2 cellular contexts compared by ENCODE assay signal in genomic region chrX:132876509-132876837, GRCh38.
TF ChIP-seq lines count a peak whose summit lies in the region.

No MANE protein-coding gene starts in this region.

TF ChIP-seq in HEK293, 187 proteins besides CTCF, POLR2A, EP300 and RAD21 (continued from another document and continues in another):
- TF ChIP-seq ZNF266 (tag by site-specific recombination; IDR thresholded peaks at IDR 0.05; ENCODE audit: low read depth) (no peak), ZNF426 (tag by site-specific recombination; IDR thresholded peaks at IDR 0.05) (no peak), GLIS2 (tag by site-specific recombination; IDR thresholded peaks at IDR 0.05) (no peak), SETDB1 (IDR thresholded peaks at IDR 0.05; ENCODE audit: insufficient read length, low read length) (no peak), ZFHX2 (tag by site-specific recombination; conservative IDR thresholded peaks at IDR 0.05) (peak; percentile 98), ZNF610 (tag by site-specific recombination; IDR thresholded peaks at IDR 0.05; ENCODE audit: borderline replicate concordance) (no peak), ZBTB10 (tag by site-specific recombination; IDR thresholded peaks at IDR 0.05) (no peak), ZNF692 (tag by site-specific recombination; IDR thresholded peaks at IDR 0.05) (0 out of 2 replicates have a peak, but pooled peaks have one; percentile 29), ZNF654 (tag by site-specific recombination; IDR thresholded peaks at IDR 0.05; ENCODE audit: low read depth) (no peak), GFI1B (tag by site-specific recombination; IDR thresholded peaks at IDR 0.05) (no peak), ZNF555 (tag by site-specific recombination; conservative IDR thresholded peaks at IDR 0.05) (no peak), GLI2 (tag by site-specific recombination; IDR thresholded peaks at IDR 0.05; ENCODE audit: borderline replicate concordance, low read depth) (no peak), ZNF792 (tag by site-specific recombination; IDR thresholded peaks at IDR 0.05) (no peak), ZNF114 (tag by site-specific recombination; IDR thresholded peaks at IDR 0.05) (no peak), YY1 (tag by site-specific recombination; IDR thresholded peaks at IDR 0.05) (no peak), HOXC10 (CRISPR knock-in tag; IDR thresholded peaks at IDR 0.05) (no peak), EGR2 (tag by site-specific recombination; IDR thresholded peaks at IDR 0.05; ENCODE audit: low read depth) (peak; percentile 96), ZBTB7A (tag by site-specific recombination; IDR thresholded peaks at IDR 0.05; ENCODE audit: low read depth) (no peak), ZNF416 (tag by site-specific recombination; IDR thresholded peaks at IDR 0.05) (no peak), ZNF280D (tag by site-specific recombination; IDR thresholded peaks at IDR 0.05) (no peak), ZNF580 (tag by site-specific recombination; IDR thresholded peaks at IDR 0.05) (no peak), ZNF701 (tag by site-specific recombination; IDR thresholded peaks at IDR 0.05) (no peak), ZXDB (tag by site-specific recombination; IDR thresholded peaks at IDR 0.05) (peak; percentile 38; the same call in 1 of the 2 replicates), ZNF239 (tag by site-specific recombination; IDR thresholded peaks at IDR 0.05) (no peak), ZNF350 (tag by site-specific recombination; IDR thresholded peaks at IDR 0.05) (no peak), ZNF341 (tag by site-specific recombination; IDR thresholded peaks at IDR 0.05; ENCODE audit: low read depth) (peak; percentile 73), ZBTB21 (tag by site-specific recombination; IDR thresholded peaks at IDR 0.05) (no peak)

TF ChIP-seq in H1, 55 proteins besides CTCF, POLR2A, EP300 and RAD21 (continued from another document):
- no peak for TF ChIP-seq PHF8 (conservative IDR thresholded peaks at IDR 0.05; ENCODE audit: low read depth, low read length)
- TF ChIP-seq RBBP5 (IDR thresholded peaks at IDR 0.05; ENCODE audit: borderline replicate concordance, low read depth, low read length), result 0 out of 2 replicates have a peak, but pooled peaks have one; percentile 44
